ENCODE assay signal across 25 cellular contexts in genomic region chr7:109331423-109331822, GRCh38.
"Had no signal": no experiment of that assay in that cellular context is flagged by ENCODE, and none has a peak within 500 bp of the region (broad histone marks: within the 10 kb centered on the region; RNA-seq: fewer than 3 reads in every experiment).

No MANE protein-coding gene starts in this region.

- DNase-seq: hypothalamus; immature natural killer cell; left ventricle myocardium inferior; mesendoderm; naive B cell; natural killer cell; nephron progenitor cell; occipital lobe; retina; right cardiac atrium; sigmoid colon; small intestine; spleen; stimulated activated CD4-positive, alpha-beta T cell treated with anti-CD3 and anti-CD28 coated beads, Interleukin-4, amount 100 ng/mL, for 24 hours; stimulated activated naive CD4-positive, alpha-beta T cell treated with Interleukin-2 at 50 U/mL for 16 hours; stimulated activated naive CD8-positive, alpha-beta T cell treated with anti-CD3 and anti-CD28 coated beads, Interleukin-15, amount 100 ng/mL, for 72 hours; substantia nigra; uterus had no signal

- H3K4me3 ChIP-seq: left ventricle myocardium inferior, lung, neural progenitor cell, sigmoid colon, spleen, tibial nerve, uterus had no signal

- H3K4me1 ChIP-seq: left ventricle myocardium inferior, neural progenitor cell, parathyroid adenoma, sigmoid colon, spleen, tibial nerve, uterus had no signal

- H3K27ac ChIP-seq: left ventricle myocardium inferior, neural progenitor cell, neutrophil, parathyroid adenoma, sigmoid colon, spleen, tibial nerve, uterus had no signal

- H3K79me2 ChIP-seq: parathyroid adenoma had no signal

- H3K9ac ChIP-seq: neural progenitor cell, parathyroid adenoma had no signal

- H3K36me3 ChIP-seq: left ventricle myocardium inferior, neural progenitor cell, neutrophil, sigmoid colon, spleen, tibial nerve, uterus had no signal

- H3K27me3 ChIP-seq: neural progenitor cell, neutrophil, sigmoid colon, spleen, tibial nerve, uterus had no signal

- H3K9me3 ChIP-seq: neutrophil, sigmoid colon, uterus had no signal

- FAIRE-seq: islet of Langerhans had no signal

- H3K4me2 ChIP-seq: neural progenitor cell had no signal

- ATAC-seq: natural killer cell; right cardiac atrium; stimulated activated effector memory CD8-positive, alpha-beta T cell treated with anti-CD3 and anti-CD28 coated beads, Interleukin-12 subunit alpha, Interleukin-12 subunit beta, amount 100 ng/mL, for 72 hours; stimulated activated naive CD8-positive, alpha-beta T cell treated with anti-CD3 and anti-CD28 coated beads, Interleukin-15, amount 100 ng/mL, for 72 hours had no signal

- H2AFZ ChIP-seq: neural progenitor cell, parathyroid adenoma had no signal
